ENCODE assay signal across 19 cellular contexts in the genomic region with DNA sequence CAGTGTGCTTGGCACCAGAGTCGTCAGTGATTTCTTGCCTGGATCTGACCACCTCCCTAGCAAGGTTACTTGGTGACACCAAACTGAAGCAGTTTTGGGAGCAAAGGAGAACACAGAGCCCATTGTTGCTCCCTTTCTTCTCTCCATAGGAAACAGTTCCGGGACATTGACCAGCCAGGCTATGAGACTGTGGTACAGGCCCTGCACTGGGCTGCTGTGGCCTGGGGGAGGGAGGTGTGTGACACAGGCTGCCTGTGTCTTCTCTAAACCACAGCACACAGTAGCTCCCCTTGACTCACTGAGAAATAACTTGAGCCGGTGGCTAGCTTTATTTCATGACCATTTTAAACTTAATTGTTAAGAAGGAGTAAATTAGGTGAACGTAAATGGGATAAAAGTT.
"Had no signal": no experiment of that assay in that cellular context is flagged by ENCODE, and none has a peak within 500 bp of the region (broad histone marks: within the 10 kb centered on the region; RNA-seq: fewer than 3 reads in every experiment).

No MANE protein-coding gene starts in this region.

- H3K36me3 Mint-ChIP-seq: T-cell had no signal

- H3K4me1 Mint-ChIP-seq: T-cell had no signal

- ATAC-seq: effector memory CD8-positive, alpha-beta T cell; heart left ventricle; left lung; T-cell had no signal

- H3K9ac ChIP-seq: parathyroid adenoma had no signal

- H3K9me3 ChIP-seq: ascending aorta, heart left ventricle, left lung, tibial artery, vagina had no signal

- H3K4me1 ChIP-seq: ascending aorta, heart left ventricle, left lung, parathyroid adenoma, tibial artery, vagina had no signal

- H3K4me3 Mint-ChIP-seq: activated T-helper 1 cell treated with anti-CD3 and anti-CD28 coated beads, Interleukin-12 subunit alpha, Interleukin-12 subunit beta, Interleukin-2, Interleukin-4 antibody, amounts not matched to agents 30 ng/mL and 10 ng/mL and 1 ng/mL, durations not matched to agents 14 hours and 24 hours and 36 hours; effector memory CD8-positive, alpha-beta T cell; T-cell had no signal

- H3K27ac ChIP-seq: ascending aorta, heart left ventricle, left lung, parathyroid adenoma, skin epidermis, tibial artery, vagina had no signal

- H3K4me3 ChIP-seq: ascending aorta, heart left ventricle, left lung, skin epidermis, tibial artery, vagina had no signal

- H3K9me3 Mint-ChIP-seq: effector memory CD8-positive, alpha-beta T cell; T-cell had no signal

- H3K27ac Mint-ChIP-seq: activated T-helper 1 cell treated with anti-CD3 and anti-CD28 coated beads, Interleukin-12 subunit alpha, Interleukin-12 subunit beta, Interleukin-2, Interleukin-4 antibody, amounts not matched to agents 30 ng/mL and 10 ng/mL and 1 ng/mL, durations not matched to agents 14 hours and 24 hours and 36 hours; effector memory CD8-positive, alpha-beta T cell; T-cell had no signal

- H2AFZ ChIP-seq: parathyroid adenoma had no signal

- H3K79me2 ChIP-seq: parathyroid adenoma had no signal

- H3K27me3 ChIP-seq: ascending aorta, left lung, vagina had no signal

- H3K36me3 ChIP-seq: ascending aorta, heart left ventricle, left lung, tibial artery, vagina had no signal

- DNase-seq: activated CD4-positive, CD25-positive, alpha-beta regulatory T cell treated with anti-CD3 and anti-CD28 coated beads, Interleukin-2, amount 50 U/mL, for 72 hours; activated naive CD4-positive, alpha-beta T cell; dermis blood vessel endothelial cell; effector memory CD8-positive, alpha-beta T cell; heart left ventricle; left lung; mesendoderm; retina; stimulated activated CD4-positive, alpha-beta T cell treated with anti-CD3 and anti-CD28 coated beads, Interleukin-15, amount 100 ng/mL, for 24 hours; stimulated activated CD4-positive, alpha-beta T cell treated with anti-CD3 and anti-CD28 coated beads, Interleukin-4, amount 100 ng/mL, for 24 hours; stimulated activated naive CD4-positive, alpha-beta T cell; T-cell; T1000; tibial artery had no signal
